Comparison of ENCODE assay signal across 1 cellular context in genomic region chr11:65382036-65382803, GRCh38.
TF ChIP-seq lines count a peak whose summit lies in the region.

A gene with protein sequence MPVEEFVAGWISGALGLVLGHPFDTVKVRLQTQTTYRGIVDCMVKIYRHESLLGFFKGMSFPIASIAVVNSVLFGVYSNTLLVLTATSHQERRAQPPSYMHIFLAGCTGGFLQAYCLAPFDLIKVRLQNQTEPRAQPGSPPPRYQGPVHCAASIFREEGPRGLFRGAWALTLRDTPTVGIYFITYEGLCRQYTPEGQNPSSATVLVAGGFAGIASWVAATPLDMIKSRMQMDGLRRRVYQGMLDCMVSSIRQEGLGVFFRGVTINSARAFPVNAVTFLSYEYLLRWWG (minus strand): TSS chr11:65382646. CDS start chr11:65381951, 695 bp downstream.

TF ChIP-seq in K562, 482 proteins besides CTCF, POLR2A, EP300 and RAD21 (continued from another document and continues in another):
- TF ChIP-seq, protein P1, sequence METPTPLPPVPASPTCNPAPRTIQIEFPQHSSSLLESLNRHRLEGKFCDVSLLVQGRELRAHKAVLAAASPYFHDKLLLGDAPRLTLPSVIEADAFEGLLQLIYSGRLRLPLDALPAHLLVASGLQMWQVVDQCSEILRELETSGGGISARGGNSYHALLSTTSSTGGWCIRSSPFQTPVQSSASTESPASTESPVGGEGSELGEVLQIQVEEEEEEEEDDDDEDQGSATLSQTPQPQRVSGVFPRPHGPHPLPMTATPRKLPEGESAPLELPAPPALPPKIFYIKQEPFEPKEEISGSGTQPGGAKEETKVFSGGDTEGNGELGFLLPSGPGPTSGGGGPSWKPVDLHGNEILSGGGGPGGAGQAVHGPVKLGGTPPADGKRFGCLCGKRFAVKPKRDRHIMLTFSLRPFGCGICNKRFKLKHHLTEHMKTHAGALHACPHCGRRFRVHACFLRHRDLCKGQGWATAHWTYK (CRISPR knock-in tag; IDR thresholded peaks at IDR 0.05): peak; percentile 95
- TF ChIP-seq ADNP (tag; IDR thresholded peaks at IDR 0.05) (no peak), ZNF398 (CRISPR knock-in tag; IDR thresholded peaks at IDR 0.05) (no peak), TAF1 (IDR thresholded peaks at IDR 0.05; ENCODE audit: control insufficient read depth, extremely low read depth, insufficient read depth, low read length, severe bottlenecking) (no peak), CHD7 (IDR thresholded peaks at IDR 0.05; ENCODE audit: low read depth, low read length) (no peak), MAZ (CRISPR knock-in tag; conservative IDR thresholded peaks at IDR 0.05 in 1 of 2, IDR thresholded peaks at IDR 0.05 in 1 of 2) (peak; percentile 98 to 100), PTTG1 (tag; IDR thresholded peaks at IDR 0.05; ENCODE audit: low read depth) (no peak), HNRNPL (IDR thresholded peaks at IDR 0.05; ENCODE audit: low read depth, low read length) (peak; percentile 99), KDM5B (IDR thresholded peaks at IDR 0.05; ENCODE audit: insufficient replicate concordance, low read depth, low read length) (peak; percentile 70), DPF2 (IDR thresholded peaks at IDR 0.05) (peak; percentile 97), ZNF239 (CRISPR knock-in tag; IDR thresholded peaks at IDR 0.05) (peak; percentile 65), TRIM28 (IDR thresholded peaks at IDR 0.05) (no peak), ZNF655 (CRISPR knock-in tag; IDR thresholded peaks at IDR 0.05) (no peak), ZNF696 (CRISPR knock-in tag; conservative IDR thresholded peaks at IDR 0.05) (no peak), DNMT1 (IDR thresholded peaks at IDR 0.05) (0 out of 2 replicates have a peak, but pooled peaks have one; percentile 43), KHSRP (IDR thresholded peaks at IDR 0.05) (no peak), NUFIP1 (IDR thresholded peaks at IDR 0.05; ENCODE audit: partially characterized antibody) (peak; percentile 15), EP400 (IDR thresholded peaks at IDR 0.05) (peak; percentile 95), SPI1 (IDR thresholded peaks at IDR 0.05; ENCODE audit: borderline replicate concordance, low read depth, low read length) (peak; percentile 57; the same call in 1 of the 2 replicates), ELF1 (tag; IDR thresholded peaks at IDR 0.05) (no peak), GABPB2 (CRISPR knock-in tag; conservative IDR thresholded peaks at IDR 0.05) (no peak), L3MBTL2 (IDR thresholded peaks at IDR 0.05) (peak; percentile 85), PHF20 (IDR thresholded peaks at IDR 0.05; ENCODE audit: partially characterized antibody) (peak; percentile 76), U2AF1 (optimal IDR thresholded peaks at IDR 0.05; ENCODE audit: low read depth, low read length) (no peak), NR0B1 (IDR thresholded peaks at IDR 0.05; ENCODE audit: partially characterized antibody) (no peak), CGGBP1 (CRISPR knock-in tag; IDR thresholded peaks at IDR 0.05) (no peak), DACH1 (IDR thresholded peaks at IDR 0.05; ENCODE audit: partially characterized antibody) (no peak), HLTF (IDR thresholded peaks at IDR 0.05) (no peak; the same call in 1 of the 2 replicates), NFIX (CRISPR knock-in tag; IDR thresholded peaks at IDR 0.05; ENCODE audit: low read depth) (no peak), FOXM1 (IDR thresholded peaks at IDR 0.05; ENCODE audit: low read depth) (peak; percentile 32; the same call in 1 of the 2 replicates), FOXM1 (CRISPR knock-in tag; IDR thresholded peaks at IDR 0.05; ENCODE audit: low read depth) (no peak; the same call in 1 of the 2 replicates), KDM2B (CRISPR knock-in tag; IDR thresholded peaks at IDR 0.05) (no peak), PHB (CRISPR knock-in tag; IDR thresholded peaks at IDR 0.05) (no peak)
- TF ChIP-seq, protein P2, sequence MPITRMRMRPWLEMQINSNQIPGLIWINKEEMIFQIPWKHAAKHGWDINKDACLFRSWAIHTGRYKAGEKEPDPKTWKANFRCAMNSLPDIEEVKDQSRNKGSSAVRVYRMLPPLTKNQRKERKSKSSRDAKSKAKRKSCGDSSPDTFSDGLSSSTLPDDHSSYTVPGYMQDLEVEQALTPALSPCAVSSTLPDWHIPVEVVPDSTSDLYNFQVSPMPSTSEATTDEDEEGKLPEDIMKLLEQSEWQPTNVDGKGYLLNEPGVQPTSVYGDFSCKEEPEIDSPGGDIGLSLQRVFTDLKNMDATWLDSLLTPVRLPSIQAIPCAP (CRISPR knock-in tag; IDR thresholded peaks at IDR 0.05; ENCODE audit: borderline replicate concordance): no peak
- TF ChIP-seq, protein P3, sequence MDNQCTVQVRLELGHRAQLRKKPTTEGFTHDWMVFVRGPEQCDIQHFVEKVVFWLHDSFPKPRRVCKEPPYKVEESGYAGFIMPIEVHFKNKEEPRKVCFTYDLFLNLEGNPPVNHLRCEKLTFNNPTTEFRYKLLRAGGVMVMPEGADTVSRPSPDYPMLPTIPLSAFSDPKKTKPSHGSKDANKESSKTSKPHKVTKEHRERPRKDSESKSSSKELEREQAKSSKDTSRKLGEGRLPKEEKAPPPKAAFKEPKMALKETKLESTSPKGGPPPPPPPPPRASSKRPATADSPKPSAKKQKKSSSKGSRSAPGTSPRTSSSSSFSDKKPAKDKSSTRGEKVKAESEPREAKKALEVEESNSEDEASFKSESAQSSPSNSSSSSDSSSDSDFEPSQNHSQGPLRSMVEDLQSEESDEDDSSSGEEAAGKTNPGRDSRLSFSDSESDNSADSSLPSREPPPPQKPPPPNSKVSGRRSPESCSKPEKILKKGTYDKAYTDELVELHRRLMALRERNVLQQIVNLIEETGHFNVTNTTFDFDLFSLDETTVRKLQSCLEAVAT (IDR thresholded peaks at IDR 0.05): peak; percentile 31 to 72; a peak in 2 of 4 replicates
- TF ChIP-seq, protein P4, sequence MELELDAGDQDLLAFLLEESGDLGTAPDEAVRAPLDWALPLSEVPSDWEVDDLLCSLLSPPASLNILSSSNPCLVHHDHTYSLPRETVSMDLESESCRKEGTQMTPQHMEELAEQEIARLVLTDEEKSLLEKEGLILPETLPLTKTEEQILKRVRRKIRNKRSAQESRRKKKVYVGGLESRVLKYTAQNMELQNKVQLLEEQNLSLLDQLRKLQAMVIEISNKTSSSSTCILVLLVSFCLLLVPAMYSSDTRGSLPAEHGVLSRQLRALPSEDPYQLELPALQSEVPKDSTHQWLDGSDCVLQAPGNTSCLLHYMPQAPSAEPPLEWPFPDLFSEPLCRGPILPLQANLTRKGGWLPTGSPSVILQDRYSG (tag; conservative IDR thresholded peaks at IDR 0.05; ENCODE audit: low read depth): peak; percentile 83
- TF ChIP-seq, protein P5, sequence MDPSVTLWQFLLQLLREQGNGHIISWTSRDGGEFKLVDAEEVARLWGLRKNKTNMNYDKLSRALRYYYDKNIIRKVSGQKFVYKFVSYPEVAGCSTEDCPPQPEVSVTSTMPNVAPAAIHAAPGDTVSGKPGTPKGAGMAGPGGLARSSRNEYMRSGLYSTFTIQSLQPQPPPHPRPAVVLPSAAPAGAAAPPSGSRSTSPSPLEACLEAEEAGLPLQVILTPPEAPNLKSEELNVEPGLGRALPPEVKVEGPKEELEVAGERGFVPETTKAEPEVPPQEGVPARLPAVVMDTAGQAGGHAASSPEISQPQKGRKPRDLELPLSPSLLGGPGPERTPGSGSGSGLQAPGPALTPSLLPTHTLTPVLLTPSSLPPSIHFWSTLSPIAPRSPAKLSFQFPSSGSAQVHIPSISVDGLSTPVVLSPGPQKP (CRISPR knock-in tag; IDR thresholded peaks at IDR 0.05): no peak
